10 cellular contexts compared by ENCODE assay signal in genomic region chr4:4507923-4508322, GRCh38. TPM values are rescaled to one million over a fixed set of nuclear protein-coding genes. Genes with fewer than 3 reads are reported as not detected.
DNase-seq lines count a peak whose midpoint lies in the region; ATAC-seq, FAIRE-seq and TF ChIP-seq lines count a peak whose summit lies in the region.
"Had no signal": no experiment of that assay in that cellular context is flagged by ENCODE, and none has a peak within 500 bp of the region (broad histone marks: within the 10 kb centered on the region; RNA-seq: fewer than 3 reads in every experiment).

No MANE protein-coding gene starts in this region.

- WGBS in ovary, 3 donors = 26 to 53% (median 31%) methylated on average over 4 of the region's 4 CpGs
- 80 to 82% methylated on average over 3 to 4 of the region's 4 CpGs for WGBS in gastroesophageal sphincter (ENCODE audit: low coverage in 1 of 2), 2 donors

- H3K27ac ChIP-seq in HL-60 (replicated peaks) (no peak overlapping the region), ovary (no peak overlapping the region), gastroesophageal sphincter (no peak overlapping the region)

- H3K36me3 ChIP-seq in bronchial epithelial cell (ENCODE audit: control insufficient read depth, insufficient read depth, low read length) (no peaks in the 10 kb centered on the region), ovary (no peaks in the 10 kb centered on the region), gastroesophageal sphincter (no peaks in the 10 kb centered on the region)

- no peak for ATAC-seq in HG03571 (IDR thresholded peaks at IDR 0.05; ENCODE audit: unreplicated experiment)
- no peak for ATAC-seq in gastroesophageal sphincter
- ATAC-seq in left ventricle myocardium superior = no peak
- ATAC-seq: activated T-helper 17 cell treated with anti-CD3 and anti-CD28 coated beads, Interleukin-2, amount 50 U/mL, for 72 hours had no signal

- no peak for FAIRE-seq in bronchial epithelial cell (lab: Jason Lieb, UNC)

- TF ChIP-seq CTCF in GM12864 (IDR thresholded peaks at IDR 0.05; ENCODE audit: low read depth, low read length, missing control alignments) (peak; percentile 55), HL-60 (IDR thresholded peaks at IDR 0.05; ENCODE audit: insufficient read depth, low read length) (peak; percentile 3), bronchial epithelial cell (IDR thresholded peaks at IDR 0.05; ENCODE audit: insufficient read depth, low read length, severe bottlenecking) (peak; percentile 50), ovary (IDR thresholded peaks at IDR 0.05) (peak in 2 of 3 donors; percentile 37 to 53), gastroesophageal sphincter (IDR thresholded peaks at IDR 0.05) (no peak)

- DNase-seq in GM12864 (ENCODE audit: low read depth) = no peak
- DNase-seq in HL-60 (ENCODE audit: low read depth in 1 of 2, low spot score in 1 of 2) = no peak
- peak; percentile 9 for DNase-seq in bronchial epithelial cell (ENCODE audit: low read depth)
- no peak for DNase-seq in ovary
- DNase-seq in SHP77 treated with DMSO at 0.1 percent for 48 hours (lab: John Stamatoyannopoulos, UW) = no peak
- no peak for DNase-seq in left ventricle myocardium superior
- DNase-seq: SIG-M5 had no signal

- H3K4me3 ChIP-seq in GM12864 (ENCODE audit: low read depth, low read length) (no peak overlapping the region), HL-60 (replicated peaks; ENCODE audit: insufficient read depth, low read length) (no peak overlapping the region), bronchial epithelial cell (ENCODE audit: low read depth, low read length) (no peak overlapping the region), ovary (no peak overlapping the region), gastroesophageal sphincter (no peak overlapping the region)

- intact Hi-C loops in ovary (cut with DNase I) (no loop called here), left ventricle myocardium superior (cut with micrococcal nuclease) (no loop called here)

- peaks cover 8% of the 10 kb centered on the region for H3K4me1 ChIP-seq in ovary (ENCODE audit: insufficient read depth)
- no peaks in the 10 kb centered on the region for H3K4me1 ChIP-seq in gastroesophageal sphincter

- H3K9me3 ChIP-seq in ovary (no peaks in the 10 kb centered on the region), gastroesophageal sphincter (no peaks in the 10 kb centered on the region)

- TF ChIP-seq EP300 in ovary (IDR thresholded peaks at IDR 0.05) (no peak), gastroesophageal sphincter (IDR thresholded peaks at IDR 0.05) (no peak)

- no peak for TF ChIP-seq POLR2A in ovary (IDR thresholded peaks at IDR 0.05)
- no peak for TF ChIP-seq POLR2A in gastroesophageal sphincter (IDR thresholded peaks at IDR 0.05)

- H3K27me3 ChIP-seq in HL-60 (ENCODE audit: insufficient read depth, poor library complexity, severe bottlenecking) (no peaks in the 10 kb centered on the region), bronchial epithelial cell (ENCODE audit: control insufficient read depth, insufficient read depth, low read length) (no peaks in the 10 kb centered on the region), ovary (no peaks in the 10 kb centered on the region), gastroesophageal sphincter (no peaks in the 10 kb centered on the region)

RNA-seq across cellular contexts. Expression of gene STX18, which starts 33.9 kb away (rescaled TPM):
- total RNA-seq in bronchial epithelial cell (17.4 and 21.6 TPM in 2 replicates), ovary (10 to 100 TPM; 22.7 to 36.9 (median 31.9) TPM), gastroesophageal sphincter (10 to 100 TPM; 17.8 to 25.4 (median 23.4) TPM), left ventricle myocardium superior (18.2 TPM)
- 10 to 100 TPM; 18.1 to 61.4 TPM for polyA plus RNA-seq in ovary

Comparison
In these comparisons a context has a peak if more than half of its experiments do, and no peak if none do; other contexts are left out.
1. CTCF ChIP-seq: peak in GM12864 (single experiment), HL-60 (single experiment), bronchial epithelial cell (single experiment) and ovary (2 of 3); none in gastroesophageal sphincter (0 of 4).